In genomic region chr1:78035121-78035520, GRCh38 we compare ENCODE assay signal across 18 cellular contexts. TPM values are rescaled to one million over a fixed set of nuclear protein-coding genes. Genes with fewer than 3 reads are reported as not detected.
DNase-seq lines count a peak whose midpoint lies in the region; ATAC-seq and TF ChIP-seq lines count a peak whose summit lies in the region.
"Had no signal": no experiment of that assay in that cellular context is flagged by ENCODE, and none has a peak within 500 bp of the region (broad histone marks: within the 10 kb centered on the region; RNA-seq: fewer than 3 reads in every experiment).

No MANE protein-coding gene starts in this region.

- H3K4me3 ChIP-seq in epithelial cell of proximal tubule (ENCODE audit: low read depth, low read length): no peak overlapping the region
- H3K4me3 ChIP-seq: BLaER1 treated with 17β-estradiol and CSF1 and Interleukin-3, amounts not matched to agents 10 nM and 100 nM; HAP-1; Peyer's patch; SJSA1 had no signal

- TF ChIP-seq CTCF in epithelial cell of proximal tubule (conservative IDR thresholded peaks at IDR 0.05; ENCODE audit: low read depth, low read length): no peak

- ATAC-seq in HG03280 (IDR thresholded peaks at IDR 0.05; ENCODE audit: unreplicated experiment) (no peak), HG03039 (IDR thresholded peaks at IDR 0.05; ENCODE audit: unreplicated experiment) (no peak)

- DNase-seq in GM03348 (ENCODE audit: low spot score) (peak; percentile 25), NCI-H526 (lab: John Stamatoyannopoulos, UW) (peak; percentile 49 to 51), epithelial cell of proximal tubule (ENCODE audit: low read depth) (peak; percentile 58), renal cortical epithelial cell (ENCODE audit: low read depth) (peak; percentile 92)
- DNase-seq in stimulated activated naive CD4-positive, alpha-beta T cell (lab: John Stamatoyannopoulos, UW): no peak
- DNase-seq: DMS79; NCI-H1436 treated with DMSO at 0.1 percent for 48 hours; NCI-H2029 treated with DMSO at 0.1 percent for 48 hours; NCI-H2171 treated with DMSO at 0.1 percent for 48 hours; NCI-H446; NK-92 treated with Interleukin-12 subunit alpha and Interleukin-12 subunit beta, amount 100 ng/mL, for 24 hours; Peyer's patch had no signal

RNA-seq across cellular contexts. Expression of gene GIPC2, which starts 10.6 kb away (rescaled TPM):
- total RNA-seq in epithelial cell of proximal tubule (1.4 and 1.5 TPM in 2 replicates), renal cortical epithelial cell (1.1 and 4.9 TPM in 2 replicates)
- total RNA-seq: A673 had no signal

RNA-seq across cellular contexts. Expression of gene DNAJB4, which starts 30.4 kb away (rescaled TPM):
- total RNA-seq in epithelial cell of proximal tubule: 3.6 and 10.9 TPM in 2 replicates
- 8.0 and 43.4 TPM in 2 replicates for total RNA-seq in renal cortical epithelial cell

RNA-seq across cellular contexts. Expression of gene FUBP1, which starts 56.2 kb away (rescaled TPM):
- total RNA-seq in epithelial cell of proximal tubule (81.2 and 133 TPM in 2 replicates), renal cortical epithelial cell (106 and 154 TPM in 2 replicates)

Comparison
In these comparisons a context has a peak if more than half of its experiments do, and no peak if none do; other contexts are left out.
1. DNase-seq: peak in GM03348 (single experiment), NCI-H526 (2 of 2), epithelial cell of proximal tubule (single experiment) and renal cortical epithelial cell (single experiment); none in stimulated activated naive CD4-positive, alpha-beta T cell (0 of 6).